In the genomic region with DNA sequence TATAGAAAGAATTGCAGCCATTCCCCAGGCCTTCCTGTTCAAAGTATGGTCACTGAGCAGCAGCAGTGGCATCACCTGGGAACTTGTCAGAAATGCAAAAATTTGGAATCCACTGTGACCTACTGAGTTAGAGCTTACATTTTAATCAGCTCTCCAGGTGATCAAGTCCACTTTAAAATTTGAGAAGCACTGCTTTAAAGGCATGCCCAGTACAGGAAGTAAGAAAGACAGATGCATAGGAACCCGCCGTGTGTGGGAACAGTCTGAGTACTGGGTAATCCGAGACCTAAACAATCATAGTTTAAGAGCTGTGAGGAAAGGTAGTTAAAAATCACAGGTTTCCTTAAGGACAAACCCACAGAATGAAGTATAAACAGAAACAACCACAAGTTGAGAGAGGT, we compare ENCODE assay signal across 15 cellular contexts.
DNase-seq lines count a peak whose midpoint lies in the region; ATAC-seq and TF ChIP-seq lines count a peak whose summit lies in the region.
"Had no signal": no experiment of that assay in that cellular context is flagged by ENCODE, and none has a peak within 500 bp of the region (broad histone marks: within the 10 kb centered on the region; RNA-seq: fewer than 3 reads in every experiment).

No MANE protein-coding gene starts in this region.

- H3K4me2 ChIP-seq in mesendoderm (ENCODE audit: low read length): no peak overlapping the region
- no peak overlapping the region for H3K4me2 ChIP-seq in GM23248 (ENCODE audit: unreplicated experiment)
- H3K4me2 ChIP-seq: A549; BLaER1 treated with 17β-estradiol and CSF1 and Interleukin-3, amounts not matched to agents 10 nM and 100 nM; PC-9 had no signal

- H3K9me3 ChIP-seq in RWPE2 (ENCODE audit: severe bottlenecking) (no peaks in the 10 kb centered on the region), GM23248 (ENCODE audit: low read depth) (no peaks in the 10 kb centered on the region)
- H3K9me3 ChIP-seq: A549; BLaER1 treated with 17β-estradiol and CSF1 and Interleukin-3, amounts not matched to agents 10 nM and 100 nM had no signal

- H3K9me2 ChIP-seq in GM23248 (ENCODE audit: insufficient read depth): no peaks in the 10 kb centered on the region

- no peak overlapping the region for H2AK5ac ChIP-seq in mesendoderm (ENCODE audit: low read length)

- H4K20me1 ChIP-seq in GM23248 (ENCODE audit: insufficient read depth): no peaks in the 10 kb centered on the region
- H4K20me1 ChIP-seq: BLaER1 treated with 17β-estradiol and CSF1 and Interleukin-3, amounts not matched to agents 10 nM and 100 nM had no signal

- ATAC-seq in RWPE2 (ENCODE audit: low read depth): 0 out of 3 replicates have a peak, but pooled peaks have one; percentile 49
- ATAC-seq: A549 had no signal

- no peak overlapping the region for H3K4ac ChIP-seq in mesendoderm (ENCODE audit: low read depth, low read length)

- H3K79me1 ChIP-seq in mesendoderm (ENCODE audit: low read length): no peaks in the 10 kb centered on the region

- no peaks in the 10 kb centered on the region for H3K4me1 ChIP-seq in RWPE2 (ENCODE audit: insufficient read depth, poor library complexity, severe bottlenecking)
- no peaks in the 10 kb centered on the region for H3K4me1 ChIP-seq in mesendoderm (ENCODE audit: control insufficient read depth, low read depth, low read length)
- no peaks in the 10 kb centered on the region for H3K4me1 ChIP-seq in GM23248 (ENCODE audit: insufficient read depth)
- H3K4me1 ChIP-seq: A549; BLaER1 treated with 17β-estradiol and CSF1 and Interleukin-3, amounts not matched to agents 10 nM and 100 nM had no signal

- WGBS in mesendoderm (ENCODE audit: extremely low coverage, insufficient coverage, low lambda C conversion rate): no CpG with 5 or more reads among the region's 3 CpGs
- 34 to 40% methylated on average over 3 of the region's 3 CpGs for WGBS in GM23248 (ENCODE audit: low coverage in 1 of 2, low lambda C conversion rate in 2 of 2, missing lambda C conversion rate in 2 of 2), 2 experiments

- H3K27ac ChIP-seq in RWPE2 (ENCODE audit: poor library complexity, severe bottlenecking) (no peak overlapping the region), mesendoderm (ENCODE audit: low read depth, low read length) (peak overlapping the region; percentile 48), GM23248 (no peak overlapping the region)
- H3K27ac ChIP-seq: A549; BLaER1 treated with 17β-estradiol and CSF1 and Interleukin-3, amounts not matched to agents 10 nM and 100 nM; PC-9 had no signal

- no peak overlapping the region for H4K5ac ChIP-seq in mesendoderm (ENCODE audit: low read length)

- H3K79me2 ChIP-seq in mesendoderm (ENCODE audit: control insufficient read depth, insufficient read depth, low read length) (no peaks in the 10 kb centered on the region), GM23248 (ENCODE audit: insufficient read depth) (no peaks in the 10 kb centered on the region)

- no peak overlapping the region for H3K56ac ChIP-seq in mesendoderm (ENCODE audit: low read length)

- no peak overlapping the region for H2BK120ac ChIP-seq in mesendoderm (ENCODE audit: low read depth, low read length)

- no peak overlapping the region for H3K23ac ChIP-seq in mesendoderm (ENCODE audit: low read length)

- no peaks in the 10 kb centered on the region for H3F3A ChIP-seq in GM23248 (ENCODE audit: insufficient read depth)

- peak; percentile 8 for DNase-seq in NCI-H510A treated with DMSO at 0.1 percent for 48 hours (lab: John Stamatoyannopoulos, UW)
- DNase-seq in NCI-H510A (lab: John Stamatoyannopoulos, UW): no peak
- DNase-seq in RWPE2 (ENCODE audit: low spot score): no peak
- peak; percentile 63 for DNase-seq in mesendoderm
- no peak for DNase-seq in GM23248
- no peak for DNase-seq in foreskin fibroblast
- no peak for DNase-seq in cerebellar nuclear complex (lab: John Stamatoyannopoulos, UW)
- DNase-seq: H7, MV-4-11, NCI-H1417 treated with DMSO at 0.1 percent for 48 hours, NCI-H2081, NCI-H226, PC-9 had no signal

- no peak overlapping the region for H2AFZ ChIP-seq in GM23248
- H2AFZ ChIP-seq: PC-9 had no signal

- H3K9ac ChIP-seq in mesendoderm (ENCODE audit: low read length) (no peak overlapping the region), GM23248 (no peak overlapping the region)
- H3K9ac ChIP-seq: BLaER1 treated with 17β-estradiol and CSF1 and Interleukin-3, amounts not matched to agents 10 nM and 100 nM had no signal

- no peak overlapping the region for H3K18ac ChIP-seq in mesendoderm (ENCODE audit: low read length)

- in situ Hi-C loops in GM23248 (cut with MboI): no loop called here

- no peak overlapping the region for H4K8ac ChIP-seq in mesendoderm (ENCODE audit: low read depth, low read length)

- no peak overlapping the region for H3K4me3 ChIP-seq in RWPE2 (ENCODE audit: severe bottlenecking)
- no peak overlapping the region for H3K4me3 ChIP-seq in mesendoderm (ENCODE audit: low read length)
- H3K4me3 ChIP-seq in GM23248: no peak overlapping the region
- no peak overlapping the region for H3K4me3 ChIP-seq in foreskin fibroblast (ENCODE audit: low read depth in 1 of 2, low read length in 2 of 2)
- H3K4me3 ChIP-seq: A549; BLaER1 treated with 17β-estradiol and CSF1 and Interleukin-3, amounts not matched to agents 10 nM and 100 nM; PC-9 had no signal

- H2BK15ac ChIP-seq in mesendoderm (replicated peaks; ENCODE audit: low read depth): no peak overlapping the region

- TF ChIP-seq CTCF in RWPE2 (IDR thresholded peaks at IDR 0.05; ENCODE audit: poor library complexity, severe bottlenecking) (no peak), foreskin fibroblast (IDR thresholded peaks at IDR 0.05; ENCODE audit: low read depth, low read length) (no peak)

- H3K36me3 ChIP-seq in RWPE2 (ENCODE audit: low read depth) (no peaks in the 10 kb centered on the region), mesendoderm (ENCODE audit: control insufficient read depth, insufficient read depth, low read length) (no peaks in the 10 kb centered on the region), GM23248 (ENCODE audit: low read depth) (no peaks in the 10 kb centered on the region)
- H3K36me3 ChIP-seq: BLaER1 treated with 17β-estradiol and CSF1 and Interleukin-3, amounts not matched to agents 10 nM and 100 nM had no signal

- H3K27me3 ChIP-seq in RWPE2 (ENCODE audit: insufficient read depth, poor library complexity, severe bottlenecking) (no peaks in the 10 kb centered on the region), mesendoderm (ENCODE audit: insufficient read depth, low read length, poor library complexity) (no peaks in the 10 kb centered on the region), GM23248 (replicated peaks; ENCODE audit: insufficient read depth) (peaks cover 12% of the 10 kb centered on the region; the same call in 1 of the 2 replicates)
- H3K27me3 ChIP-seq: BLaER1 treated with 17β-estradiol and CSF1 and Interleukin-3, amounts not matched to agents 10 nM and 100 nM had no signal

- H2BK5ac ChIP-seq in mesendoderm (ENCODE audit: low read length): no peak overlapping the region

Comparison
In these comparisons a context has a peak if more than half of its experiments do, and no peak if none do; other contexts are left out.
1. DNase-seq: peak in NCI-H510A treated with DMSO at 0.1 percent for 48 hours (single experiment) and mesendoderm (single experiment); none in NCI-H510A (single experiment), RWPE2 (single experiment), GM23248 (single experiment), foreskin fibroblast (0 of 2) and cerebellar nuclear complex (0 of 2).